Comparison of ENCODE assay signal across 23 cellular contexts in the genomic region with DNA sequence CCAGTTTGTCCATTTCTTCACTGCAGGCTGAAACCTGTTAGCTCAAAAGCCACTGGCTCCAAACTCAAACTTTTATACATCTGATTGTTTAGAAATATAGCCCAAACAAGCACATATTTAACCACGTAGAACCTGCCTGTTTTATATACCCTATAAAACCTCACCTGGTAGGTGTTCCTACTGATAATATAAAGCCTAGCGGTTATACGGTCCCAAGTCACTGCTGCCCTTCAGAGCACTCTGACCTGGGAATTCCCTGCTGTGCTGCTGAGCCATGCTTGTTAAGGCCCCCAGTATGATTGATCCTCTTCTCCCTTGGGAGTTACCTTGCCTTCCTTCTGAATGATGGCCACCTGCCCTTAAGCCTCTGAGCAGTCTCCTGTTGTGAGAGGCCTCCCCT.
"Had no signal": no experiment of that assay in that cellular context is flagged by ENCODE, and none has a peak within 500 bp of the region (broad histone marks: within the 10 kb centered on the region; RNA-seq: fewer than 3 reads in every experiment).

No MANE protein-coding gene starts in this region.

- DNase-seq: heart left ventricle; hypothalamus; immature natural killer cell; kidney; left ventricle myocardium inferior; midbrain; naive thymus-derived CD8-positive, alpha-beta T cell; nucleus accumbens; pancreas; posterior cingulate gyrus; retina; right cardiac atrium; spleen; stimulated activated CD4-positive, alpha-beta T cell treated with anti-CD3 and anti-CD28 coated beads, Interleukin-4, amount 100 ng/mL, for 24 hours; stimulated activated naive CD4-positive, alpha-beta T cell; tibial artery; upper lobe of left lung had no signal

- H3K27ac ChIP-seq: heart left ventricle, left ventricle myocardium inferior, pancreas, prostate gland, skin epidermis, spleen, suprapubic skin, thoracic aorta, tibial artery, upper lobe of left lung had no signal

- H3K4me3 ChIP-seq: heart left ventricle, left ventricle myocardium inferior, lung, pancreas, prostate gland, skin epidermis, spleen, suprapubic skin, thoracic aorta, tibial artery, upper lobe of left lung had no signal

- H3K9me3 ChIP-seq: heart left ventricle, left ventricle myocardium inferior, pancreas, prostate gland, spleen, suprapubic skin, thoracic aorta, tibial artery, upper lobe of left lung had no signal

- ATAC-seq: heart left ventricle; naive thymus-derived CD8-positive, alpha-beta T cell; pancreas; right cardiac atrium; sciatic nerve had no signal

- H3K4me1 ChIP-seq: heart left ventricle, left ventricle myocardium inferior, pancreas, prostate gland, spleen, suprapubic skin, tibial artery, upper lobe of left lung had no signal

- H3K36me3 ChIP-seq: heart left ventricle, left ventricle myocardium inferior, pancreas, prostate gland, spleen, suprapubic skin, thoracic aorta, tibial artery, upper lobe of left lung had no signal

- H3K27me3 ChIP-seq: heart left ventricle, pancreas, spleen, suprapubic skin, tibial artery, upper lobe of left lung had no signal
